In genomic region chr6:36382976-36383375, GRCh38 we compare ENCODE assay signal across 15 cellular contexts. TPM values are rescaled to one million over a fixed set of nuclear protein-coding genes. Genes with fewer than 3 reads are reported as not detected.
"Had no signal": no experiment of that assay in that cellular context is flagged by ENCODE, and none has a peak within 500 bp of the region (broad histone marks: within the 10 kb centered on the region; RNA-seq: fewer than 3 reads in every experiment).

No MANE protein-coding gene starts in this region.

- H3K27ac Mint-ChIP-seq: activated B cell treated with CpG ODN at 0.5 μM for 24 hours; activated T-helper 2 cell treated with anti-CD3 and anti-CD28 coated beads, Interferon-gamma antibody, Interleukin-2, Interleukin-4, amounts not matched to agents 10 μg/mL and 5 μg/mL and 100 μg/mL, durations not matched to agents 14 hours and 24 hours and 36 hours had no signal

- ATAC-seq: gastrocnemius medialis; heart left ventricle; mucosa of descending colon; naive thymus-derived CD4-positive, alpha-beta T cell had no signal

- H3K9me3 Mint-ChIP-seq: activated B cell treated with CpG ODN at 0.5 μM for 24 hours; activated T-helper 2 cell treated with anti-CD3 and anti-CD28 coated beads, Interferon-gamma antibody, Interleukin-2, Interleukin-4, amounts not matched to agents 10 μg/mL and 5 μg/mL and 100 μg/mL, durations not matched to agents 14 hours and 24 hours and 36 hours; naive thymus-derived CD4-positive, alpha-beta T cell had no signal

- DNase-seq: activated B cell treated with CpG ODN at 0.5 μM for 24 hours; activated naive CD4-positive, alpha-beta T cell treated with anti-CD3 and anti-CD28 coated beads, Interleukin-2, amount 50 U/mL, for 16 hours; erythroblast; gastrocnemius medialis; heart left ventricle; mucosa of descending colon; naive thymus-derived CD4-positive, alpha-beta T cell; retina; stimulated activated CD4-positive, alpha-beta T cell treated with anti-CD3 and anti-CD28 coated beads, Interleukin-2, amount 100 ng/mL, for 48 hours; stimulated activated naive CD4-positive, alpha-beta T cell had no signal

- H3K4me3 Mint-ChIP-seq: activated B cell treated with CpG ODN at 0.5 μM for 24 hours; naive thymus-derived CD4-positive, alpha-beta T cell had no signal

RNA-seq across cellular contexts. Expression of gene ETV7, which starts 4.5 kb away (rescaled TPM):
- total RNA-seq: cardiac muscle cell, gastrocnemius medialis, lung microvascular endothelial cell, skeletal muscle tissue had no signal

RNA-seq across cellular contexts. Expression of gene BNIP5, which starts 46.3 kb away (rescaled TPM):
- total RNA-seq: activated T-helper 2 cell treated with anti-CD3 and anti-CD28 coated beads, Interferon-gamma antibody, Interleukin-2, Interleukin-4, amounts not matched to agents 10 μg/mL and 5 μg/mL and 100 μg/mL, durations not matched to agents 14 hours and 24 hours and 36 hours; gastrocnemius medialis; heart left ventricle; lung microvascular endothelial cell; skeletal muscle tissue; subcutaneous adipose tissue had no signal

RNA-seq across cellular contexts. Expression of gene PXT1, which starts 59.7 kb away (rescaled TPM):
- total RNA-seq: cardiac muscle cell, gastrocnemius medialis, mucosa of descending colon, skeletal muscle tissue, subcutaneous adipose tissue had no signal
